Comparison of ENCODE assay signal across 1 cellular context in the genomic region with DNA sequence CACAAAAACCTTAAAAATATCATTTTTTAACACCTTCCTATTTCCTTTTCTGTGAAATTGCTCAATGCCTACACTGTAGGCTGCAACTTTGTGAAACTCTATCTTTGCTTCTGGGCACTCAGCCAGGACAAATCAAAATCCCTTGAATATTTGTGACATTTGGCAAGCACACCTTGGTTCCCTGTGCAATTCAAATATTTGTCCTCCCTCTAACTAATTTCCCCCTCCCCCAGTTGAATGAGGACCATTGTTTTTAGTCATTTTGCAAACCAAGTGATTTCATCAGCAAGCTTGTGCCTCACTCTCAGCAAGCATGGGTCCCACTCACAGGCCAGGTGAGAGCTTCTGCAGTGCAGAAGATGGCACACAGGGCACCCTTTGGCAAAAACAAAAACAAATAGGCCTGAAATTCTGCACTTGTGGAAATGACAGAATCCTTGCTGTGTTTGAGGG.
TF ChIP-seq lines count a peak whose summit lies in the region.

No MANE protein-coding gene starts in this region.

TF ChIP-seq in HepG2, 621 proteins besides CTCF, POLR2A, EP300 and RAD21 (continued from another document):
- TF ChIP-seq, protein P1, sequence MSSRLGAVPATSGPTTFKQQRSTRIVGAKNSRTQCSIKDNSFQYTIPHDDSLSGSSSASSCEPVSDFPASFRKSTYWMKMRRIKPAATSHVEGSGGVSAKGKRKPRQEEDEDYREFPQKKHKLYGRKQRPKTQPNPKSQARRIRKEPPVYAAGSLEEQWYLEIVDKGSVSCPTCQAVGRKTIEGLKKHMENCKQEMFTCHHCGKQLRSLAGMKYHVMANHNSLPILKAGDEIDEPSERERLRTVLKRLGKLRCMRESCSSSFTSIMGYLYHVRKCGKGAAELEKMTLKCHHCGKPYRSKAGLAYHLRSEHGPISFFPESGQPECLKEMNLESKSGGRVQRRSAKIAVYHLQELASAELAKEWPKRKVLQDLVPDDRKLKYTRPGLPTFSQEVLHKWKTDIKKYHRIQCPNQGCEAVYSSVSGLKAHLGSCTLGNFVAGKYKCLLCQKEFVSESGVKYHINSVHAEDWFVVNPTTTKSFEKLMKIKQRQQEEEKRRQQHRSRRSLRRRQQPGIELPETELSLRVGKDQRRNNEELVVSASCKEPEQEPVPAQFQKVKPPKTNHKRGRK (CRISPR knock-in tag; IDR thresholded peaks at IDR 0.05): no peak
- TF ChIP-seq CBX5 (CRISPR knock-in tag; IDR thresholded peaks at IDR 0.05; ENCODE audit: borderline replicate concordance) (peak; percentile 92; the same call in 1 of the 2 replicates), BHLHE40 (IDR thresholded peaks at IDR 0.05; ENCODE audit: low read length) (0 out of 2 replicates have a peak, but pooled peaks have one; percentile 18), ZSCAN12 (CRISPR knock-in tag; IDR thresholded peaks at IDR 0.05) (no peak), ZFP82 (CRISPR knock-in tag; IDR thresholded peaks at IDR 0.05; ENCODE audit: borderline replicate concordance) (no peak; the same call in 1 of the 2 replicates), PRMT3 (CRISPR knock-in tag; IDR thresholded peaks at IDR 0.05; ENCODE audit: borderline replicate concordance, low read depth) (0 out of 2 replicates have a peak, but pooled peaks have one; percentile 51), ZNF33B (CRISPR knock-in tag; IDR thresholded peaks at IDR 0.05) (0 out of 2 replicates have a peak, but pooled peaks have one; percentile 41), NR2F6 (IDR thresholded peaks at IDR 0.05) (peak; percentile 64), NR2F6 (CRISPR knock-in tag; IDR thresholded peaks at IDR 0.05) (peak; percentile 47), ZBTB38 (CRISPR knock-in tag; IDR thresholded peaks at IDR 0.05) (no peak), ZNF652 (CRISPR knock-in tag; IDR thresholded peaks at IDR 0.05; ENCODE audit: borderline replicate concordance, low read depth) (peak; percentile 48), ZNF746 (CRISPR knock-in tag; IDR thresholded peaks at IDR 0.05) (peak; percentile 85; the same call in 1 of the 2 replicates), ZNF354B (CRISPR knock-in tag; IDR thresholded peaks at IDR 0.05) (no peak), ONECUT2 (CRISPR knock-in tag; IDR thresholded peaks at IDR 0.05) (peak; percentile 66; the same call in 1 of the 2 replicates), NFYB (CRISPR knock-in tag; IDR thresholded peaks at IDR 0.05) (no peak), JDP2 (CRISPR knock-in tag; IDR thresholded peaks at IDR 0.05; ENCODE audit: borderline replicate concordance) (no peak)
- TF ChIP-seq, protein P2, sequence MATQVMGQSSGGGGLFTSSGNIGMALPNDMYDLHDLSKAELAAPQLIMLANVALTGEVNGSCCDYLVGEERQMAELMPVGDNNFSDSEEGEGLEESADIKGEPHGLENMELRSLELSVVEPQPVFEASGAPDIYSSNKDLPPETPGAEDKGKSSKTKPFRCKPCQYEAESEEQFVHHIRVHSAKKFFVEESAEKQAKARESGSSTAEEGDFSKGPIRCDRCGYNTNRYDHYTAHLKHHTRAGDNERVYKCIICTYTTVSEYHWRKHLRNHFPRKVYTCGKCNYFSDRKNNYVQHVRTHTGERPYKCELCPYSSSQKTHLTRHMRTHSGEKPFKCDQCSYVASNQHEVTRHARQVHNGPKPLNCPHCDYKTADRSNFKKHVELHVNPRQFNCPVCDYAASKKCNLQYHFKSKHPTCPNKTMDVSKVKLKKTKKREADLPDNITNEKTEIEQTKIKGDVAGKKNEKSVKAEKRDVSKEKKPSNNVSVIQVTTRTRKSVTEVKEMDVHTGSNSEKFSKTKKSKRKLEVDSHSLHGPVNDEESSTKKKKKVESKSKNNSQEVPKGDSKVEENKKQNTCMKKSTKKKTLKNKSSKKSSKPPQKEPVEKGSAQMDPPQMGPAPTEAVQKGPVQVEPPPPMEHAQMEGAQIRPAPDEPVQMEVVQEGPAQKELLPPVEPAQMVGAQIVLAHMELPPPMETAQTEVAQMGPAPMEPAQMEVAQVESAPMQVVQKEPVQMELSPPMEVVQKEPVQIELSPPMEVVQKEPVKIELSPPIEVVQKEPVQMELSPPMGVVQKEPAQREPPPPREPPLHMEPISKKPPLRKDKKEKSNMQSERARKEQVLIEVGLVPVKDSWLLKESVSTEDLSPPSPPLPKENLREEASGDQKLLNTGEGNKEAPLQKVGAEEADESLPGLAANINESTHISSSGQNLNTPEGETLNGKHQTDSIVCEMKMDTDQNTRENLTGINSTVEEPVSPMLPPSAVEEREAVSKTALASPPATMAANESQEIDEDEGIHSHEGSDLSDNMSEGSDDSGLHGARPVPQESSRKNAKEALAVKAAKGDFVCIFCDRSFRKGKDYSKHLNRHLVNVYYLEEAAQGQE (IDR thresholded peaks at IDR 0.05; ENCODE audit: borderline replicate concordance in 1 of 2, low read depth in 1 of 2, low read length in 2 of 2): peak in 1 of 2 experiments; percentile 75; a peak in 2 of 4 replicates
TF ChIP-seq in HepG2: peak in this region for 262.
